In the genomic region with DNA sequence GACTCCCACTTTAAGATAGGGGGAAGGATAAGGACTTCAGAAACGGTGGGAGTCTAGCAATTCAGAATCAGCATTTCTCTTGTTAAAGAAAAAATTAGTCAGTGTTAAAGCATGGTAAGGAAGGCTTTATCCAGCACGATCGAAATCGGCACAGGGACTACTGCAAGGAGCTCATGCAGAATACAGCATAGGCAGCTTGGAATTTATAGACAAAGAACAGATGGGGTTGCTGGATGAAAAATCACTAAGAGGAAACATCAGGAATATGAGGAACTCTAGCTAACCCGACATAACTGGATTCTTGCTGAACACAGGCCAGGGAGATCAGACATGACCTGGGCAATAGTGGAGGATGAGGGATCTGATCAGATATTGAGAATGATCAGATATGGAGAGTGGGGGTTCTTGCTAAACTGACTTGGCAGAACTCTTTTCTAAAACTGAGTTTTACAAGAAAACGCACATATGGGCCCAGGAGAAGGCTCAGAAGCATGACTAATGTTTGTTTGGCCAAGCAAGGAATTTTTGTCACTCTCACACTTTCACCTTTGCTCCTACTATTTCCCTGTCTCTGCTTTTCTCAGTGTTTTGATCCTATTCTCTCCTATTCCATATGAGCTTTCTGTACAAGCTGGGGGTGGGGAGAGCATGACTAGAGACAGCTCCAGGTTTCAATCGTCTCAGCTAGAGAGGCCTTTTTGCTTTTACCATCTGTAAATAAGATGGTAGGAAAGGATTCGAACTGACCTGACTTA, we compare ENCODE assay signal across 2 cellular contexts.
TF ChIP-seq lines count a peak whose summit lies in the region.

No MANE protein-coding gene starts in this region.

TF ChIP-seq in A549, 52 proteins besides CTCF, POLR2A, EP300 and RAD21:
- TF ChIP-seq FOSL2 (IDR thresholded peaks at IDR 0.05) (no peak), FOSL2 (CRISPR knock-in tag; IDR thresholded peaks at IDR 0.05) (0 out of 2 replicates have a peak, but pooled peaks have one; percentile 27), TFCP2L1 (CRISPR knock-in tag; IDR thresholded peaks at IDR 0.05) (no peak), RCOR1 (IDR thresholded peaks at IDR 0.05; ENCODE audit: low read depth, low read length) (no peak)

TF ChIP-seq in HepG2, 621 proteins besides CTCF, POLR2A, EP300 and RAD21 (continues in another document):
- TF ChIP-seq PPARG (CRISPR knock-in tag; conservative IDR thresholded peaks at IDR 0.05) (peak; percentile 94), ZFX (CRISPR knock-in tag; IDR thresholded peaks at IDR 0.05; ENCODE audit: low read depth) (0 out of 2 replicates have a peak, but pooled peaks have one; percentile 20), FOXP1 (IDR thresholded peaks at IDR 0.05) (no peak), FOXP1 (CRISPR knock-in tag; IDR thresholded peaks at IDR 0.05) (peak; percentile 18; the same call in 1 of the 2 replicates), TBX3 (IDR thresholded peaks at IDR 0.05; ENCODE audit: borderline replicate concordance) (peak; percentile 23; the same call in 1 of the 2 replicates), HMG20A (CRISPR knock-in tag; IDR thresholded peaks at IDR 0.05; ENCODE audit: borderline replicate concordance) (peak; percentile 36; the same call in 1 of the 2 replicates), MAFF (IDR thresholded peaks at IDR 0.05; ENCODE audit: low read depth, low read length) (0 out of 2 replicates have a peak, but pooled peaks have one; percentile 31), MIER3 (CRISPR knock-in tag; IDR thresholded peaks at IDR 0.05; ENCODE audit: borderline replicate concordance) (0 out of 2 replicates have a peak, but pooled peaks have one; percentile 18), ZMYM2 (CRISPR knock-in tag; IDR thresholded peaks at IDR 0.05) (no peak), HNF4A (CRISPR knock-in tag; IDR thresholded peaks at IDR 0.05) (peak; percentile 39; the same call in 1 of the 2 replicates), MAFK (conservative IDR thresholded peaks at IDR 0.05 in 1 of 2, IDR thresholded peaks at IDR 0.05 in 1 of 2; ENCODE audit: low read length in 2 of 2) (peak in 1 of 2 experiments; percentile 26; a peak in 1 of 4 replicates), RXRB (CRISPR knock-in tag; IDR thresholded peaks at IDR 0.05; ENCODE audit: borderline replicate concordance) (peak; percentile 72), ASH2L (IDR thresholded peaks at IDR 0.05; ENCODE audit: insufficient read length, low read depth, low read length) (peak; percentile 55), NR2F6 (IDR thresholded peaks at IDR 0.05) (no peak), NR2F6 (CRISPR knock-in tag; IDR thresholded peaks at IDR 0.05) (0 out of 2 replicates have a peak, but pooled peaks have one; percentile 30), ZNF572 (CRISPR knock-in tag; IDR thresholded peaks at IDR 0.05) (no peak), HDAC1 (CRISPR knock-in tag; IDR thresholded peaks at IDR 0.05) (peak; percentile 6; the same call in 1 of the 2 replicates), SOX6 (IDR thresholded peaks at IDR 0.05) (no peak), SOX6 (CRISPR knock-in tag; IDR thresholded peaks at IDR 0.05) (peak; percentile 51; the same call in 1 of the 2 replicates), ETV6 (CRISPR knock-in tag; conservative IDR thresholded peaks at IDR 0.05) (no peak), FOXA3 (CRISPR knock-in tag; IDR thresholded peaks at IDR 0.05) (peak; percentile 27; the same call in 1 of the 2 replicates), KDM6A (CRISPR knock-in tag; IDR thresholded peaks at IDR 0.05; ENCODE audit: low read depth) (0 out of 2 replicates have a peak, but pooled peaks have one; percentile 49), ERF (CRISPR knock-in tag; IDR thresholded peaks at IDR 0.05) (0 out of 2 replicates have a peak, but pooled peaks have one; percentile 39), HNF4G (IDR thresholded peaks at IDR 0.05; ENCODE audit: borderline replicate concordance, low read depth, low read length) (peak; percentile 50; the same call in 1 of the 2 replicates), HNF4G (CRISPR knock-in tag; IDR thresholded peaks at IDR 0.05; ENCODE audit: borderline replicate concordance, low read depth) (0 out of 2 replicates have a peak, but pooled peaks have one; percentile 22), KAT7 (CRISPR knock-in tag; IDR thresholded peaks at IDR 0.05; ENCODE audit: borderline replicate concordance) (no peak), ATF1 (CRISPR knock-in tag; IDR thresholded peaks at IDR 0.05) (no peak), RARA (CRISPR knock-in tag; IDR thresholded peaks at IDR 0.05) (peak; percentile 37; the same call in 1 of the 2 replicates), SAP130 (CRISPR knock-in tag; IDR thresholded peaks at IDR 0.05; ENCODE audit: low read depth) (peak; percentile 53), TBX2 (CRISPR knock-in tag; IDR thresholded peaks at IDR 0.05; ENCODE audit: borderline replicate concordance) (peak; percentile 34; the same call in 1 of the 2 replicates), TBP (CRISPR knock-in tag; IDR thresholded peaks at IDR 0.05) (no peak), ELF3 (CRISPR knock-in tag; IDR thresholded peaks at IDR 0.05) (peak; percentile 29; the same call in 1 of the 2 replicates)
- TF ChIP-seq, protein P1, sequence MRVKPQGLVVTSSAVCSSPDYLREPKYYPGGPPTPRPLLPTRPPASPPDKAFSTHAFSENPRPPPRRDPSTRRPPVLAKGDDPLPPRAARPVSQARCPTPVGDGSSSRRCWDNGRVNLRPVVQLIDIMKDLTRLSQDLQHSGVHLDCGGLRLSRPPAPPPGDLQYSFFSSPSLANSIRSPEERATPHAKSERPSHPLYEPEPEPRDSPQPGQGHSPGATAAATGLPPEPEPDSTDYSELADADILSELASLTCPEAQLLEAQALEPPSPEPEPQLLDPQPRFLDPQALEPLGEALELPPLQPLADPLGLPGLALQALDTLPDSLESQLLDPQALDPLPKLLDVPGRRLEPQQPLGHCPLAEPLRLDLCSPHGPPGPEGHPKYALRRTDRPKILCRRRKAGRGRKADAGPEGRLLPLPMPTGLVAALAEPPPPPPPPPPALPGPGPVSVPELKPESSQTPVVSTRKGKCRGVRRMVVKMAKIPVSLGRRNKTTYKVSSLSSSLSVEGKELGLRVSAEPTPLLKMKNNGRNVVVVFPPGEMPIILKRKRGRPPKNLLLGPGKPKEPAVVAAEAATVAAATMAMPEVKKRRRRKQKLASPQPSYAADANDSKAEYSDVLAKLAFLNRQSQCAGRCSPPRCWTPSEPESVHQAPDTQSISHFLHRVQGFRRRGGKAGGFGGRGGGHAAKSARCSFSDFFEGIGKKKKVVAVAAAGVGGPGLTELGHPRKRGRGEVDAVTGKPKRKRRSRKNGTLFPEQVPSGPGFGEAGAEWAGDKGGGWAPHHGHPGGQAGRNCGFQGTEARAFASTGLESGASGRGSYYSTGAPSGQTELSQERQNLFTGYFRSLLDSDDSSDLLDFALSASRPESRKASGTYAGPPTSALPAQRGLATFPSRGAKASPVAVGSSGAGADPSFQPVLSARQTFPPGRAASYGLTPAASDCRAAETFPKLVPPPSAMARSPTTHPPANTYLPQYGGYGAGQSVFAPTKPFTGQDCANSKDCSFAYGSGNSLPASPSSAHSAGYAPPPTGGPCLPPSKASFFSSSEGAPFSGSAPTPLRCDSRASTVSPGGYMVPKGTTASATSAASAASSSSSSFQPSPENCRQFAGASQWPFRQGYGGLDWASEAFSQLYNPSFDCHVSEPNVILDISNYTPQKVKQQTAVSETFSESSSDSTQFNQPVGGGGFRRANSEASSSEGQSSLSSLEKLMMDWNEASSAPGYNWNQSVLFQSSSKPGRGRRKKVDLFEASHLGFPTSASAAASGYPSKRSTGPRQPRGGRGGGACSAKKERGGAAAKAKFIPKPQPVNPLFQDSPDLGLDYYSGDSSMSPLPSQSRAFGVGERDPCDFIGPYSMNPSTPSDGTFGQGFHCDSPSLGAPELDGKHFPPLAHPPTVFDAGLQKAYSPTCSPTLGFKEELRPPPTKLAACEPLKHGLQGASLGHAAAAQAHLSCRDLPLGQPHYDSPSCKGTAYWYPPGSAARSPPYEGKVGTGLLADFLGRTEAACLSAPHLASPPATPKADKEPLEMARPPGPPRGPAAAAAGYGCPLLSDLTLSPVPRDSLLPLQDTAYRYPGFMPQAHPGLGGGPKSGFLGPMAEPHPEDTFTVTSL (CRISPR knock-in tag; IDR thresholded peaks at IDR 0.05; ENCODE audit: borderline replicate concordance) = peak; percentile 39; the same call in 1 of the 2 replicates
- TF ChIP-seq, protein P2, sequence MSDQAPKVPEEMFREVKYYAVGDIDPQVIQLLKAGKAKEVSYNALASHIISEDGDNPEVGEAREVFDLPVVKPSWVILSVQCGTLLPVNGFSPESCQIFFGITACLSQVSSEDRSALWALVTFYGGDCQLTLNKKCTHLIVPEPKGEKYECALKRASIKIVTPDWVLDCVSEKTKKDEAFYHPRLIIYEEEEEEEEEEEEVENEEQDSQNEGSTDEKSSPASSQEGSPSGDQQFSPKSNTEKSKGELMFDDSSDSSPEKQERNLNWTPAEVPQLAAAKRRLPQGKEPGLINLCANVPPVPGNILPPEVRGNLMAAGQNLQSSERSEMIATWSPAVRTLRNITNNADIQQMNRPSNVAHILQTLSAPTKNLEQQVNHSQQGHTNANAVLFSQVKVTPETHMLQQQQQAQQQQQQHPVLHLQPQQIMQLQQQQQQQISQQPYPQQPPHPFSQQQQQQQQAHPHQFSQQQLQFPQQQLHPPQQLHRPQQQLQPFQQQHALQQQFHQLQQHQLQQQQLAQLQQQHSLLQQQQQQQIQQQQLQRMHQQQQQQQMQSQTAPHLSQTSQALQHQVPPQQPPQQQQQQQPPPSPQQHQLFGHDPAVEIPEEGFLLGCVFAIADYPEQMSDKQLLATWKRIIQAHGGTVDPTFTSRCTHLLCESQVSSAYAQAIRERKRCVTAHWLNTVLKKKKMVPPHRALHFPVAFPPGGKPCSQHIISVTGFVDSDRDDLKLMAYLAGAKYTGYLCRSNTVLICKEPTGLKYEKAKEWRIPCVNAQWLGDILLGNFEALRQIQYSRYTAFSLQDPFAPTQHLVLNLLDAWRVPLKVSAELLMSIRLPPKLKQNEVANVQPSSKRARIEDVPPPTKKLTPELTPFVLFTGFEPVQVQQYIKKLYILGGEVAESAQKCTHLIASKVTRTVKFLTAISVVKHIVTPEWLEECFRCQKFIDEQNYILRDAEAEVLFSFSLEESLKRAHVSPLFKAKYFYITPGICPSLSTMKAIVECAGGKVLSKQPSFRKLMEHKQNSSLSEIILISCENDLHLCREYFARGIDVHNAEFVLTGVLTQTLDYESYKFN (CRISPR knock-in tag; conservative IDR thresholded peaks at IDR 0.05) = peak; percentile 65; the same call in 1 of the 2 replicates
- TF ChIP-seq, protein P3, sequence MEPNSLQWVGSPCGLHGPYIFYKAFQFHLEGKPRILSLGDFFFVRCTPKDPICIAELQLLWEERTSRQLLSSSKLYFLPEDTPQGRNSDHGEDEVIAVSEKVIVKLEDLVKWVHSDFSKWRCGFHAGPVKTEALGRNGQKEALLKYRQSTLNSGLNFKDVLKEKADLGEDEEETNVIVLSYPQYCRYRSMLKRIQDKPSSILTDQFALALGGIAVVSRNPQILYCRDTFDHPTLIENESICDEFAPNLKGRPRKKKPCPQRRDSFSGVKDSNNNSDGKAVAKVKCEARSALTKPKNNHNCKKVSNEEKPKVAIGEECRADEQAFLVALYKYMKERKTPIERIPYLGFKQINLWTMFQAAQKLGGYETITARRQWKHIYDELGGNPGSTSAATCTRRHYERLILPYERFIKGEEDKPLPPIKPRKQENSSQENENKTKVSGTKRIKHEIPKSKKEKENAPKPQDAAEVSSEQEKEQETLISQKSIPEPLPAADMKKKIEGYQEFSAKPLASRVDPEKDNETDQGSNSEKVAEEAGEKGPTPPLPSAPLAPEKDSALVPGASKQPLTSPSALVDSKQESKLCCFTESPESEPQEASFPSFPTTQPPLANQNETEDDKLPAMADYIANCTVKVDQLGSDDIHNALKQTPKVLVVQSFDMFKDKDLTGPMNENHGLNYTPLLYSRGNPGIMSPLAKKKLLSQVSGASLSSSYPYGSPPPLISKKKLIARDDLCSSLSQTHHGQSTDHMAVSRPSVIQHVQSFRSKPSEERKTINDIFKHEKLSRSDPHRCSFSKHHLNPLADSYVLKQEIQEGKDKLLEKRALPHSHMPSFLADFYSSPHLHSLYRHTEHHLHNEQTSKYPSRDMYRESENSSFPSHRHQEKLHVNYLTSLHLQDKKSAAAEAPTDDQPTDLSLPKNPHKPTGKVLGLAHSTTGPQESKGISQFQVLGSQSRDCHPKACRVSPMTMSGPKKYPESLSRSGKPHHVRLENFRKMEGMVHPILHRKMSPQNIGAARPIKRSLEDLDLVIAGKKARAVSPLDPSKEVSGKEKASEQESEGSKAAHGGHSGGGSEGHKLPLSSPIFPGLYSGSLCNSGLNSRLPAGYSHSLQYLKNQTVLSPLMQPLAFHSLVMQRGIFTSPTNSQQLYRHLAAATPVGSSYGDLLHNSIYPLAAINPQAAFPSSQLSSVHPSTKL (CRISPR knock-in tag; IDR thresholded peaks at IDR 0.05) = 0 out of 2 replicates have a peak, but pooled peaks have one; percentile 42
- TF ChIP-seq, protein P4, sequence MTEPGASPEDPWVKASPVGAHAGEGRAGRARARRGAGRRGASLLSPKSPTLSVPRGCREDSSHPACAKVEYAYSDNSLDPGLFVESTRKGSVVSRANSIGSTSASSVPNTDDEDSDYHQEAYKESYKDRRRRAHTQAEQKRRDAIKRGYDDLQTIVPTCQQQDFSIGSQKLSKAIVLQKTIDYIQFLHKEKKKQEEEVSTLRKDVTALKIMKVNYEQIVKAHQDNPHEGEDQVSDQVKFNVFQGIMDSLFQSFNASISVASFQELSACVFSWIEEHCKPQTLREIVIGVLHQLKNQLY (CRISPR knock-in tag; IDR thresholded peaks at IDR 0.05) = 0 out of 2 replicates have a peak, but pooled peaks have one; percentile 22
- TF ChIP-seq, protein P5, sequence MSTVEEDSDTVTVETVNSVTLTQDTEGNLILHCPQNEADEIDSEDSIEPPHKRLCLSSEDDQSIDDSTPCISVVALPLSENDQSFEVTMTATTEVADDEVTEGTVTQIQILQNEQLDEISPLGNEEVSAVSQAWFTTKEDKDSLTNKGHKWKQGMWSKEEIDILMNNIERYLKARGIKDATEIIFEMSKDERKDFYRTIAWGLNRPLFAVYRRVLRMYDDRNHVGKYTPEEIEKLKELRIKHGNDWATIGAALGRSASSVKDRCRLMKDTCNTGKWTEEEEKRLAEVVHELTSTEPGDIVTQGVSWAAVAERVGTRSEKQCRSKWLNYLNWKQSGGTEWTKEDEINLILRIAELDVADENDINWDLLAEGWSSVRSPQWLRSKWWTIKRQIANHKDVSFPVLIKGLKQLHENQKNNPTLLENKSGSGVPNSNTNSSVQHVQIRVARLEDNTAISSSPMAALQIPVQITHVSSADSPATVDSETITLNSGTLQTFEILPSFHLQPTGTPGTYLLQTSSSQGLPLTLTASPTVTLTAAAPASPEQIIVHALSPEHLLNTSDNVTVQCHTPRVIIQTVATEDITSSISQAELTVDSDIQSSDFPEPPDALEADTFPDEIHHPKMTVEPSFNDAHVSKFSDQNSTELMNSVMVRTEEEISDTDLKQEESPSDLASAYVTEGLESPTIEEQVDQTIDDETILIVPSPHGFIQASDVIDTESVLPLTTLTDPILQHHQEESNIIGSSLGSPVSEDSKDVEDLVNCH (CRISPR knock-in tag; IDR thresholded peaks at IDR 0.05) = no peak
- TF ChIP-seq, protein P6, sequence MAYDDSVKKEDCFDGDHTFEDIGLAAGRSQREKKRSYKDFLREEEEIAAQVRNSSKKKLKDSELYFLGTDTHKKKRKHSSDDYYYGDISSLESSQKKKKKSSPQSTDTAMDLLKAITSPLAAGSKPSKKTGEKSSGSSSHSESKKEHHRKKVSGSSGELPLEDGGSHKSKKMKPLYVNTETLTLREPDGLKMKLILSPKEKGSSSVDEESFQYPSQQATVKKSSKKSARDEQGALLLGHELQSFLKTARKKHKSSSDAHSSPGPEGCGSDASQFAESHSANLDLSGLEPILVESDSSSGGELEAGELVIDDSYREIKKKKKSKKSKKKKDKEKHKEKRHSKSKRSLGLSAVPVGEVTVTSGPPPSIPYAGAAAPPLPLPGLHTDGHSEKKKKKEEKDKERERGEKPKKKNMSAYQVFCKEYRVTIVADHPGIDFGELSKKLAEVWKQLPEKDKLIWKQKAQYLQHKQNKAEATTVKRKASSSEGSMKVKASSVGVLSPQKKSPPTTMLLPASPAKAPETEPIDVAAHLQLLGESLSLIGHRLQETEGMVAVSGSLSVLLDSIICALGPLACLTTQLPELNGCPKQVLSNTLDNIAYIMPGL (CRISPR knock-in tag; IDR thresholded peaks at IDR 0.05; ENCODE audit: borderline replicate concordance in 1 of 2, low read depth in 1 of 2) = peak in 1 of 2 experiments; percentile 22; a peak in 1 of 4 replicates
